Comparison of ENCODE assay signal across 32 cellular contexts in the genomic region with DNA sequence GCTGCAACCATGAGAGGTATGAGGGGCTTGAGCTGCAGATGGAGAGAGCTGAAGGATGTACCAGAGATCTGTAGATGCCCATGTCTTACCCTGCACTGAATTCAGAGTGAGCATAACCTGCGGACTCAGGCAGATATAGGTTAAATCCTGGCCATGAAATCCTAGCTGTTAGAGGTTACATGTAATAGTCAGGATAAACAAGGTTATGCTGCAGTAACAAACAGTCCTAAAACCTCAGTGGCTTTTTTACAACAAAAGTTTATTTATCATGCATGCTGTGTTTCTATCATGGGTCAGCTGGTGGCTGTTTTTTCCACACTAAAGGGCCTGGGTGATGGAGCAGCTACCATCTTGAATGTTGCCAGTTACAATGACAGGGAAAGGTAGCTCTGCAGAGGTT.
DNase-seq lines count a peak whose midpoint lies in the region; ATAC-seq, FAIRE-seq and TF ChIP-seq lines count a peak whose summit lies in the region.
"Had no signal": no experiment of that assay in that cellular context is flagged by ENCODE, and none has a peak within 500 bp of the region (broad histone marks: within the 10 kb centered on the region; RNA-seq: fewer than 3 reads in every experiment).

No MANE protein-coding gene starts in this region.

- H3K9me2 ChIP-seq in GM23248 (ENCODE audit: insufficient read depth) = no peaks in the 10 kb centered on the region

- no peak overlapping the region for H3K4me2 ChIP-seq in HepG2 (ENCODE audit: low read depth, low read length)
- no peak overlapping the region for H3K4me2 ChIP-seq in K562 (ENCODE audit: insufficient read depth, low read length)
- H3K4me2 ChIP-seq in GM23248 (ENCODE audit: unreplicated experiment) = no peak overlapping the region
- H3K4me2 ChIP-seq: A549; BLaER1; BLaER1 treated with 17β-estradiol and CSF1 and Interleukin-3, amounts not matched to agents 10 nM and 100 nM had no signal

- in situ Hi-C loops in HepG2 (cut with HindIII; ENCODE audit: extremely low pct_ligation_motif_present, low pct_unique_long_range_greater_than_20kb) = no loop called here
- in situ Hi-C loops in K562 (cut with MboI) = no loop called here
- in situ Hi-C loops in GM23248 (cut with MboI) = no loop called here

- no peak overlapping the region for H3K9ac ChIP-seq in HepG2 (ENCODE audit: insufficient read depth, low read depth, low read length)
- no peak overlapping the region for H3K9ac ChIP-seq in K562 (ENCODE audit: insufficient read depth in 1 of 2, low read depth in 2 of 2, low read length in 2 of 2)
- H3K9ac ChIP-seq in GM23248 = no peak overlapping the region
- H3K9ac ChIP-seq: BLaER1; BLaER1 treated with 17β-estradiol and CSF1 and Interleukin-3, amounts not matched to agents 10 nM and 100 nM had no signal

- H3K27me3 ChIP-seq in HepG2 (ENCODE audit: control insufficient read depth in 1 of 2, insufficient read depth in 2 of 2, low read length in 2 of 2) = no peaks in the 10 kb centered on the region; a peak in 1 of 5 replicates
- H3K27me3 ChIP-seq in right lobe of liver = no peaks in the 10 kb centered on the region
- no peaks in the 10 kb centered on the region; a peak in 1 of 5 replicates for H3K27me3 ChIP-seq in K562 (ENCODE audit: control insufficient read depth in 2 of 2, insufficient read depth in 2 of 2, low read length in 2 of 2)
- no peaks in the 10 kb centered on the region for H3K27me3 ChIP-seq in bronchial epithelial cell (ENCODE audit: control insufficient read depth, insufficient read depth, low read length)
- no peaks in the 10 kb centered on the region for H3K27me3 ChIP-seq in GM23248 (replicated peaks; ENCODE audit: insufficient read depth)
- H3K27me3 ChIP-seq: BE2C; BLaER1; BLaER1 treated with 17β-estradiol and CSF1 and Interleukin-3, amounts not matched to agents 10 nM and 100 nM had no signal

- no peaks in the 10 kb centered on the region for H3F3A ChIP-seq in GM23248 (ENCODE audit: insufficient read depth)

- no peaks in the 10 kb centered on the region for H3K9me1 ChIP-seq in K562 (ENCODE audit: control insufficient read depth, insufficient read depth, low read length)

- DNase-seq in HepG2 (ENCODE audit: low spot score) = no peak
- no peak for DNase-seq in right lobe of liver
- DNase-seq in K562 (ENCODE audit: extremely low read depth in 1 of 4, low spot score in 3 of 4) = no peak
- no peak for DNase-seq in bronchial epithelial cell (ENCODE audit: low read depth)
- no peak for DNase-seq in foreskin melanocyte
- no peak for DNase-seq in GM23248
- DNase-seq: 8988T; ACHN; AML-193; BE2C; C1 segment of cervical spinal cord; Caco-2; Calu3; CD4-positive, alpha-beta memory T cell; CD4-positive, alpha-beta T cell; CD8-positive, alpha-beta memory T cell; CD8-positive, alpha-beta T cell; COR-L47; DMS 273 treated with DMSO at 0.1 percent for 48 hours; DMS153; DMS53; DMS79; DMS79 treated with DMSO at 0.1 percent for 48 hours; DND-41; EL had no signal

- TF ChIP-seq CTCF in HepG2 (CRISPR knock-in tag; IDR thresholded peaks at IDR 0.05) (no peak), right lobe of liver (IDR thresholded peaks at IDR 0.05) (no peak), K562 (IDR thresholded peaks at IDR 0.05 in 2 of 3, conservative IDR thresholded peaks at IDR 0.05 in 1 of 3; ENCODE audit: insufficient read depth in 2 of 3, low read depth in 1 of 3, low read length in 3 of 3) (no peak), bronchial epithelial cell (IDR thresholded peaks at IDR 0.05; ENCODE audit: insufficient read depth, low read length, severe bottlenecking) (no peak)

- H3K4me3 ChIP-seq in HepG2 (replicated peaks in 1 of 3; ENCODE audit: insufficient read depth in 1 of 3, low read depth in 2 of 3, low read length in 3 of 3) (no peak overlapping the region), right lobe of liver (no peak overlapping the region), K562 (no peak overlapping the region), bronchial epithelial cell (ENCODE audit: low read depth, low read length) (no peak overlapping the region), GM23248 (no peak overlapping the region)
- H3K4me3 ChIP-seq: A549; BLaER1; BLaER1 treated with 17β-estradiol and CSF1 and Interleukin-3, amounts not matched to agents 10 nM and 100 nM had no signal

- no peak for ATAC-seq in HepG2
- no peak for ATAC-seq in right lobe of liver
- ATAC-seq in K562 = no peak
- ATAC-seq: A549; CD8-positive, alpha-beta T cell had no signal

- TF ChIP-seq EP300 in HepG2 (IDR thresholded peaks at IDR 0.05; ENCODE audit: low read depth in 2 of 2, low read length in 2 of 2) = no peak
- no peak for TF ChIP-seq EP300 in HepG2 (CRISPR knock-in tag; IDR thresholded peaks at IDR 0.05; ENCODE audit: borderline replicate concordance)
- TF ChIP-seq EP300 in K562 (IDR thresholded peaks at IDR 0.05; ENCODE audit: low read length) = no peak

- no peak for TF ChIP-seq POLR2A in HepG2 (IDR thresholded peaks at IDR 0.05; ENCODE audit: insufficient read depth in 1 of 2, low read depth in 2 of 2, low read length in 2 of 2)
- TF ChIP-seq POLR2A in right lobe of liver (IDR thresholded peaks at IDR 0.05) = no peak
- no peak for TF ChIP-seq POLR2A in K562 (conservative IDR thresholded peaks at IDR 0.05)

- CTCF ChIA-PET in HepG2 (lab: Yijun Ruan, JAX; ENCODE audit: low intra/inter-chr PET ratio, low total read pairs) (no interaction called here), K562 (lab: Yijun Ruan, JAX; ENCODE audit: low intra/inter-chr PET ratio) (no interaction called here)

- POLR2A ChIA-PET in HepG2 (lab: Yijun Ruan, JAX) = no interaction called here
- POLR2A ChIA-PET in K562 (lab: Yijun Ruan, JAX) = no interaction called here

- intact Hi-C loops in HepG2 (cut with micrococcal nuclease; ENCODE audit: unreplicated experiment) = no loop called here
- intact Hi-C loops in right lobe of liver (cut with DNase I) = no loop called here
- intact Hi-C loops in K562 (cut with micrococcal nuclease) = no loop called here

- H2AFZ ChIP-seq in HepG2 (ENCODE audit: low read length) = no peak overlapping the region
- no peak overlapping the region for H2AFZ ChIP-seq in K562 (ENCODE audit: low read depth, low read length)
- H2AFZ ChIP-seq in GM23248 = no peak overlapping the region

- H4K20me1 ChIP-seq in HepG2 (ENCODE audit: insufficient read depth, low read length) (no peaks in the 10 kb centered on the region), K562 (replicated peaks; ENCODE audit: control insufficient read depth, insufficient read depth, low read length) (no peaks in the 10 kb centered on the region), GM23248 (ENCODE audit: insufficient read depth) (no peaks in the 10 kb centered on the region)
- H4K20me1 ChIP-seq: BLaER1; BLaER1 treated with 17β-estradiol and CSF1 and Interleukin-3, amounts not matched to agents 10 nM and 100 nM had no signal

- H3K36me3 ChIP-seq in HepG2 (replicated peaks in 1 of 2; ENCODE audit: control insufficient read depth in 1 of 2, insufficient read depth in 2 of 2, low read length in 2 of 2) (no peaks in the 10 kb centered on the region), right lobe of liver (no peaks in the 10 kb centered on the region), K562 (ENCODE audit: control insufficient read depth, insufficient read depth, low read length) (no peaks in the 10 kb centered on the region), bronchial epithelial cell (ENCODE audit: control insufficient read depth, insufficient read depth, low read length) (no peaks in the 10 kb centered on the region), GM23248 (ENCODE audit: low read depth) (no peaks in the 10 kb centered on the region)
- H3K36me3 ChIP-seq: BE2C; BLaER1; BLaER1 treated with 17β-estradiol and CSF1 and Interleukin-3, amounts not matched to agents 10 nM and 100 nM had no signal

- H3K27ac ChIP-seq in HepG2 (ENCODE audit: extremely low read length, insufficient read depth, low read length) (no peak overlapping the region), right lobe of liver (no peak overlapping the region), K562 (ENCODE audit: extremely low read depth, low read depth, low read length) (no peak overlapping the region), GM23248 (no peak overlapping the region)
- H3K27ac ChIP-seq: 22Rv1; A549; BLaER1; BLaER1 treated with 17β-estradiol and CSF1 and Interleukin-3, amounts not matched to agents 10 nM and 100 nM; C4-2B had no signal

- FAIRE-seq in HepG2 (lab: Jason Lieb, UNC) (no peak), K562 (lab: Jason Lieb, UNC) (no peak), bronchial epithelial cell (lab: Jason Lieb, UNC) (peak; percentile 32)
- FAIRE-seq: A204.1, A549, D721Med had no signal

- no peaks in the 10 kb centered on the region for H3K9me3 ChIP-seq in HepG2 (ENCODE audit: low read length)
- no peaks in the 10 kb centered on the region for H3K9me3 ChIP-seq in right lobe of liver
- H3K9me3 ChIP-seq in K562 (replicated peaks; ENCODE audit: control insufficient read depth, insufficient read depth, low read depth, low read length) = no peaks in the 10 kb centered on the region
- H3K9me3 ChIP-seq in GM23248 (ENCODE audit: low read depth) = no peaks in the 10 kb centered on the region
- H3K9me3 ChIP-seq: A549; BE2C; BLaER1; BLaER1 treated with 17β-estradiol and CSF1 and Interleukin-3, amounts not matched to agents 10 nM and 100 nM; Caco-2 had no signal

- H3K79me2 ChIP-seq in HepG2 (ENCODE audit: insufficient read depth, low read length) = no peaks in the 10 kb centered on the region
- no peaks in the 10 kb centered on the region for H3K79me2 ChIP-seq in K562 (ENCODE audit: control insufficient read depth, insufficient read depth, low read length)
- no peaks in the 10 kb centered on the region for H3K79me2 ChIP-seq in GM23248 (ENCODE audit: insufficient read depth)

- no peak for TF ChIP-seq RAD21 in HepG2 (CRISPR knock-in tag; IDR thresholded peaks at IDR 0.05)
- TF ChIP-seq RAD21 in K562 (CRISPR knock-in tag; conservative IDR thresholded peaks at IDR 0.05 in 1 of 2, IDR thresholded peaks at IDR 0.05 in 1 of 2) = no peak

- WGBS in HepG2 (ENCODE audit: low lambda C conversion rate) = 0% methylated on average over 1 of the region's 1 CpG
- WGBS in right lobe of liver (ENCODE audit: insufficient coverage, low coverage, low lambda C conversion rate, missing lambda C conversion rate) = 100% methylated on average over 1 of the region's 1 CpG
- WGBS in K562 (ENCODE audit: insufficient coverage, low coverage, missing lambda C conversion rate) = 0% methylated on average over 1 of the region's 1 CpG
- WGBS in GM23248 (ENCODE audit: low coverage in 1 of 2, low lambda C conversion rate in 2 of 2, missing lambda C conversion rate in 2 of 2), 2 experiments = 54 to 63% methylated on average over 1 of the region's 1 CpG

- H3K4me1 ChIP-seq in HepG2 (ENCODE audit: insufficient read depth, low read length) = no peaks in the 10 kb centered on the region
- H3K4me1 ChIP-seq in right lobe of liver = no peaks in the 10 kb centered on the region
- H3K4me1 ChIP-seq in K562 (replicated peaks in 1 of 2; ENCODE audit: control insufficient read depth in 2 of 2, insufficient read depth in 2 of 2, low read length in 2 of 2) = no peaks in the 10 kb centered on the region
- H3K4me1 ChIP-seq in GM23248 (ENCODE audit: insufficient read depth) = no peaks in the 10 kb centered on the region
- H3K4me1 ChIP-seq: A549, BE2C, Caco-2 had no signal

- BruUV-seq in HepG2 (replicated peaks; lab: Mats Ljungman, UMichigan) = no TSS peak
- no TSS peak for BruUV-seq in K562 (replicated peaks; lab: Mats Ljungman, UMichigan)

TF ChIP-seq in HepG2, 621 proteins besides CTCF, POLR2A, EP300 and RAD21 (continues in another document):
- TF ChIP-seq ZNF432 (CRISPR knock-in tag; IDR thresholded peaks at IDR 0.05; ENCODE audit: borderline replicate concordance) = no peak

Comparison
In these comparisons a context has a peak if more than half of its experiments do, and no peak if none do; other contexts are left out.
1. Of the 241 proteins assayed by ChIP-seq in both HepG2 and K562: peak only in HepG2: none; only in K562: none; in both: ZNF12; in neither: 240.